8 cellular contexts compared by ENCODE assay signal in the genomic region with DNA sequence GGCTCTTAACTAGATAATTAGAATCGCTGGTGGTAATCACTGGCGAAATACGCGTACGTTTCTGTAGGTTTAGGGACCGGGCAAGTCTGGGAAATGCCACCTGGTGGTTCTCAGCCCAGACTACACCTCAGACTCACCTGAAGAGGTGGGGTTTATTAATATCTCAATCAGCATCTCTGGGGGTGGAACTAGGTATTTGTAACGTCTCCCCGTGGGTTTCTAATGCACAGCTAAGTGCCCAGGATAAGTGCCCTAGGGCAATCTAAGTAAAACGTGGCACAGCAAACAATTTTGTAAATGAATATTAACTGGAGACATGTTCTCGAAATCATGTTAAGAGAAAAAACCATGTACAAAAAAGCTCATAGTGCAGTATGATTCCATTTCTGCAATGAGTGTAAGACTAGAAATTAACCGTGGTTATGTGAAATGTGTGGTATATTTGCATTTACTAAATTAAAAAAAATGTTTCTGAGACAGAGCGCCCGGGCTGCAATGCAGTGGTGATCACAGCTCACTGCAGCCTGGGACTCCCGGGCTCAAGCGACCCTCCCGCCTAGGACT. TPM values are rescaled to one million over a fixed set of nuclear protein-coding genes. Genes with fewer than 3 reads are reported as not detected.
DNase-seq lines count a peak whose midpoint lies in the region; ATAC-seq and TF ChIP-seq lines count a peak whose summit lies in the region.

No MANE protein-coding gene starts in this region.

- H3K9me3 ChIP-seq in ovary = no peaks in the 10 kb centered on the region

- intact Hi-C loops in ovary (cut with DNase I) = loop anchor here in 1 of 4 donors (2.0 kb wide), 1 partner anchor 55 kb away; no protein-coding TSS in a partner anchor

- no peaks in the 10 kb centered on the region for H3K27me3 ChIP-seq in ovary

- no peaks in the 10 kb centered on the region for H3K36me3 ChIP-seq in ovary

- DNase-seq in SIG-M5 treated with dmso at 0.1 percent for 504 hours (lab: John Stamatoyannopoulos, UW; ENCODE audit: unreplicated experiment) (peak; percentile 82), SIG-M5 (lab: John Stamatoyannopoulos, UW) (no peak), NCI-H1436 treated with DMSO at 0.1 percent for 48 hours (lab: John Stamatoyannopoulos, UW) (peak; percentile 37), fibroblast of villous mesenchyme (ENCODE audit: low read depth) (no peak), ovary (no peak), OCI-M2 (lab: John Stamatoyannopoulos, UW; ENCODE audit: unreplicated experiment) (no peak)
- DNase-seq in activated CD4-positive, alpha-beta T cell treated with anti-CD3 and anti-CD28 coated beads, Interleukin-2, amount 50 U/mL, for 4 hours = peak; percentile 8 to 22

- TF ChIP-seq CTCF in fibroblast of villous mesenchyme (IDR thresholded peaks at IDR 0.05; ENCODE audit: insufficient read depth, low read depth, low read length) (no peak), ovary (IDR thresholded peaks at IDR 0.05) (no peak)

- H3K4me3 ChIP-seq in fibroblast of villous mesenchyme (ENCODE audit: low read depth, low read length) (peak overlapping the region; percentile 94), ovary (peak overlapping the region; percentile 80)

- peaks cover 11% of the 10 kb centered on the region for H3K4me1 ChIP-seq in ovary (ENCODE audit: insufficient read depth)

- H3K27ac ChIP-seq in ovary = peak overlapping the region in 1 of 2 donors; percentile 51

- TF ChIP-seq EP300 in ovary (IDR thresholded peaks at IDR 0.05) = no peak

- no peak for TF ChIP-seq POLR2A in ovary (IDR thresholded peaks at IDR 0.05)

- 40 to 43% (median 42%) methylated on average over 16 of the region's 16 CpGs for WGBS in ovary, 3 donors

- ATAC-seq in HG02678 (IDR thresholded peaks at IDR 0.05; ENCODE audit: unreplicated experiment) = peak; percentile 54

RNA-seq across cellular contexts. Expression of gene CNOT11, which starts 0.8 kb away (rescaled TPM):
- total RNA-seq in fibroblast of villous mesenchyme (39.0 and 51.0 TPM in 2 replicates), ovary (10 to 100 TPM; 17.6 to 26.9 (median 21.0) TPM)
- polyA plus RNA-seq in ovary = 10 to 100 TPM; 11.5 to 55.1 TPM

RNA-seq across cellular contexts. Expression of gene RNF149, which starts 56.6 kb away (rescaled TPM):
- 49.3 and 53.5 TPM in 2 replicates for total RNA-seq in fibroblast of villous mesenchyme
- total RNA-seq in ovary = 10 to 100 TPM; 28.1 to 62.5 (median 45.3) TPM
- polyA plus RNA-seq in ovary = 10 to 100 TPM; 20.3 to 45.7 TPM

Comparison
In these comparisons a context has a peak if more than half of its experiments do, and no peak if none do; other contexts are left out.
1. DNase-seq: peak in SIG-M5 treated with dmso at 0.1 percent for 504 hours (single experiment), NCI-H1436 treated with DMSO at 0.1 percent for 48 hours (single experiment) and activated CD4-positive, alpha-beta T cell treated with anti-CD3 and anti-CD28 coated beads, Interleukin-2, amount 50 U/mL, for 4 hours (2 of 2); none in SIG-M5 (single experiment), fibroblast of villous mesenchyme (single experiment), ovary (0 of 5) and OCI-M2 (single experiment).